ENCODE assay signal across 1 cellular context in the genomic region with DNA sequence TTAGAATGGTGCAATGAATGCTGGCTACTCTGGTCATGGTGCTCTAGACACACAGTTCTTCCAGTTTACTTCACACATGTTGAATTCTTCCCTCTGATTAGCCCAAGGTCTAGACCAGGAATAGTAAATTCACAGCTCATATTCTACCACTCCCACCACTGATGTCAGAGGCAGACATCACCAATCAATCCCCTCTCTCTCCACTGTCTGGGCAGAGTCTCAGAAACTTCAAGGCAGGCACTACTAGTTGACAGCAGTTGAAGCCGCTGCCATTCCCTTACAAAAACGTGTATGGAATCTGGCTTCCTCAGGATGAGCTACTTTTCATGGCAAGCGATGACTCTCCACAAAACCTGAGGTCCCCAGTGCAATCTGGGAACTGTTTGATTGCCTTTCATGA.
A peak's percentile ranks its signal among the peaks of the same experiment; 100 is the strongest.
TF ChIP-seq lines count a peak whose summit lies in the region.

No MANE protein-coding gene starts in this region.

TF ChIP-seq in K562, 482 proteins besides CTCF, POLR2A, EP300 and RAD21 (continued from another document):
- TF ChIP-seq, protein P1, sequence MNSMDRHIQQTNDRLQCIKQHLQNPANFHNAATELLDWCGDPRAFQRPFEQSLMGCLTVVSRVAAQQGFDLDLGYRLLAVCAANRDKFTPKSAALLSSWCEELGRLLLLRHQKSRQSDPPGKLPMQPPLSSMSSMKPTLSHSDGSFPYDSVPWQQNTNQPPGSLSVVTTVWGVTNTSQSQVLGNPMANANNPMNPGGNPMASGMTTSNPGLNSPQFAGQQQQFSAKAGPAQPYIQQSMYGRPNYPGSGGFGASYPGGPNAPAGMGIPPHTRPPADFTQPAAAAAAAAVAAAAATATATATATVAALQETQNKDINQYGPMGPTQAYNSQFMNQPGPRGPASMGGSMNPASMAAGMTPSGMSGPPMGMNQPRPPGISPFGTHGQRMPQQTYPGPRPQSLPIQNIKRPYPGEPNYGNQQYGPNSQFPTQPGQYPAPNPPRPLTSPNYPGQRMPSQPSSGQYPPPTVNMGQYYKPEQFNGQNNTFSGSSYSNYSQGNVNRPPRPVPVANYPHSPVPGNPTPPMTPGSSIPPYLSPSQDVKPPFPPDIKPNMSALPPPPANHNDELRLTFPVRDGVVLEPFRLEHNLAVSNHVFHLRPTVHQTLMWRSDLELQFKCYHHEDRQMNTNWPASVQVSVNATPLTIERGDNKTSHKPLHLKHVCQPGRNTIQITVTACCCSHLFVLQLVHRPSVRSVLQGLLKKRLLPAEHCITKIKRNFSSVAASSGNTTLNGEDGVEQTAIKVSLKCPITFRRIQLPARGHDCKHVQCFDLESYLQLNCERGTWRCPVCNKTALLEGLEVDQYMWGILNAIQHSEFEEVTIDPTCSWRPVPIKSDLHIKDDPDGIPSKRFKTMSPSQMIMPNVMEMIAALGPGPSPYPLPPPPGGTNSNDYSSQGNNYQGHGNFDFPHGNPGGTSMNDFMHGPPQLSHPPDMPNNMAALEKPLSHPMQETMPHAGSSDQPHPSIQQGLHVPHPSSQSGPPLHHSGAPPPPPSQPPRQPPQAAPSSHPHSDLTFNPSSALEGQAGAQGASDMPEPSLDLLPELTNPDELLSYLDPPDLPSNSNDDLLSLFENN (IDR thresholded peaks at IDR 0.05; ENCODE audit: low read depth in 2 of 2, low read length in 2 of 2): peak in 1 of 2 experiments; percentile 79; a peak in 1 of 4 replicates
- no peak for TF ChIP-seq JUN (IDR thresholded peaks at IDR 0.05; ENCODE audit: borderline replicate concordance, low read depth, low read length)
- TF ChIP-seq JUN (CRISPR knock-in tag; IDR thresholded peaks at IDR 0.05; ENCODE audit: borderline replicate concordance): no peak
